In the genomic region with DNA sequence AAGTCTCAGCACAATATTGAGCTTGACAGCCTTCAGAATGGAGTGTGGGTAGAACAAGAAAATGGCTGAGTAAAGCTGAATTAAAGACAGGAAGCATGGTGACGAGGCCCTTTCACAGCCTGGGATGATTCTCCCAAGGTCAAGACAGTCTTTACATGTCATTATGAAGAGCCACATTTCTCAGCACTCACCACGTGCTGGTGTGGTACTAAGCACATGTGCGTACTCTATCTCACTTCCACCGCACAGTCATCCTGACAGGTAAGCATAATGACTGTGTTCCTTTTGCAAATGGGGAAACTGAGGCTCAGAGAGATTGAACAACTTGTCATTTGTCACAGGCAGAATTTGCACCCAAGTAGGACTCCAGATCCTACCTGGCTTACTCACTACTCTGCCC, we compare ENCODE assay signal across 25 cellular contexts.
DNase-seq lines count a peak whose midpoint lies in the region; ATAC-seq, FAIRE-seq and TF ChIP-seq lines count a peak whose summit lies in the region.
"Had no signal": no experiment of that assay in that cellular context is flagged by ENCODE, and none has a peak within 500 bp of the region (broad histone marks: within the 10 kb centered on the region; RNA-seq: fewer than 3 reads in every experiment).

No MANE protein-coding gene starts in this region.

- no peak overlapping the region for H2BK12ac ChIP-seq in neuronal stem cell (ENCODE audit: low read length)

- whole genome bisulfite sequencing in IMR-90 (ENCODE audit: extremely low coverage in 2 of 2, insufficient read length in 1 of 2), 2 experiments: 0% methylated on average over 1 of the region's 4 CpGs; no CpG with 5 or more reads in 1 of the 2 experiments
- 0% methylated on average over 4 of the region's 4 CpGs for WGBS in K562 (ENCODE audit: insufficient coverage, low coverage, missing lambda C conversion rate)
- WGBS in neuronal stem cell (ENCODE audit: extremely low coverage in 2 of 2, insufficient read length in 2 of 2, insufficient replicate concordance in 1 of 2), 2 donors: no CpG with 5 or more reads among the region's 4 CpGs

- H3K27ac ChIP-seq in IMR-90 (ENCODE audit: insufficient read depth, low read length) (no peak overlapping the region), K562 (ENCODE audit: extremely low read depth, low read depth, low read length) (no peak overlapping the region), neuronal stem cell (replicated peaks; ENCODE audit: low read length) (no peak overlapping the region), MM.1S (ENCODE audit: low read length) (no peak overlapping the region)
- H3K27ac ChIP-seq: BLaER1 had no signal

- POLR2A ChIA-PET in IMR-90 (lab: Charles Lee; ENCODE audit: unreplicated experiment) (no interaction called here), K562 (lab: Yijun Ruan, JAX) (interaction anchor here (0.6 to 1.0 kb wide), 3 partner anchors 16 to 1334 kb away, joined by 3 to 4 read pairs (median 3); no protein-coding TSS in a partner anchor)

- no peaks in the 10 kb centered on the region for H3K9me2 ChIP-seq in MM.1S (replicated peaks; ENCODE audit: insufficient read depth, low read length)

- no peak overlapping the region for H2BK15ac ChIP-seq in IMR-90 (ENCODE audit: low read depth, low read length)
- no peak overlapping the region for H2BK15ac ChIP-seq in neuronal stem cell (ENCODE audit: low read length)

- H3K36me3 ChIP-seq in IMR-90 (ENCODE audit: control insufficient read depth, insufficient read depth, low read length) (no peaks in the 10 kb centered on the region), K562 (ENCODE audit: control insufficient read depth, insufficient read depth, low read length) (no peaks in the 10 kb centered on the region), neuronal stem cell (replicated peaks in 1 of 2; ENCODE audit: control insufficient read depth in 2 of 2, insufficient read depth in 2 of 2, low read length in 2 of 2) (no peaks in the 10 kb centered on the region), MM.1S (replicated peaks; ENCODE audit: insufficient read depth, low read length) (no peaks in the 10 kb centered on the region)
- H3K36me3 ChIP-seq: BE2C, BLaER1 had no signal

- no peak overlapping the region for H2BK120ac ChIP-seq in IMR-90 (ENCODE audit: low read depth, low read length)
- H2BK120ac ChIP-seq in neuronal stem cell (ENCODE audit: low read depth, low read length): no peak overlapping the region

- H3K14ac ChIP-seq in IMR-90 (replicated peaks; ENCODE audit: low read depth, low read length) (no peak overlapping the region), neuronal stem cell (ENCODE audit: low read length) (peak overlapping the region; percentile 42)

- TF ChIP-seq RAD21 in IMR-90 (IDR thresholded peaks at IDR 0.05; ENCODE audit: low read length) (no peak), K562 (CRISPR knock-in tag; conservative IDR thresholded peaks at IDR 0.05 in 1 of 2, IDR thresholded peaks at IDR 0.05 in 1 of 2) (no peak)

- TF ChIP-seq CTCF in IMR-90 (conservative IDR thresholded peaks at IDR 0.05; ENCODE audit: low read depth, low read length): no peak
- TF ChIP-seq CTCF in K562 (IDR thresholded peaks at IDR 0.05 in 2 of 3, conservative IDR thresholded peaks at IDR 0.05 in 1 of 3; ENCODE audit: insufficient read depth in 2 of 3, low read depth in 1 of 3, low read length in 3 of 3): no peak
- no peak for TF ChIP-seq CTCF in MM.1S (IDR thresholded peaks at IDR 0.05; ENCODE audit: low read length)

- H2AK9ac ChIP-seq in IMR-90 (replicated peaks; ENCODE audit: low read depth, low read length, poor library complexity): peak overlapping the region; percentile 1

- H4K91ac ChIP-seq in IMR-90 (ENCODE audit: insufficient read depth, low read depth, low read length) (no peak overlapping the region), neuronal stem cell (ENCODE audit: low read depth, low read length, poor library complexity) (no peak overlapping the region)

- H3K79me1 ChIP-seq in IMR-90 (ENCODE audit: low read depth in 1 of 2, low read length in 2 of 2) (no peaks in the 10 kb centered on the region), neuronal stem cell (ENCODE audit: low read depth, low read length) (no peaks in the 10 kb centered on the region)

- H4K5ac ChIP-seq in IMR-90 (ENCODE audit: low read depth, low read length): no peak overlapping the region

- H2BK5ac ChIP-seq in IMR-90 (ENCODE audit: low read depth, low read length, poor library complexity, severe bottlenecking) (no peak overlapping the region), neuronal stem cell (ENCODE audit: low read length) (no peak overlapping the region)

- ATAC-seq in IMR-90 (ENCODE audit: low read depth): no peak
- no peak for ATAC-seq in K562
- ATAC-seq: GM12878 had no signal

- CTCF ChIA-PET in IMR-90 (lab: Yijun Ruan, JAX) (no interaction called here), K562 (lab: Yijun Ruan, JAX; ENCODE audit: low intra/inter-chr PET ratio) (interaction anchor here (0.6 kb wide), 1 partner anchor 979 kb away, joined by 4 read pairs; no protein-coding TSS in a partner anchor)

- no peaks in the 10 kb centered on the region for H3F3A ChIP-seq in MM.1S (ENCODE audit: insufficient read depth, low read length)

- FAIRE-seq in K562 (lab: Jason Lieb, UNC): peak; percentile 29
- FAIRE-seq: A204.1, GM12878, GM12892, GM18507 had no signal

- H3K9me1 ChIP-seq in IMR-90 (ENCODE audit: insufficient read depth, low read length) (no peaks in the 10 kb centered on the region), K562 (ENCODE audit: control insufficient read depth, insufficient read depth, low read length) (no peaks in the 10 kb centered on the region)

- H3K4me3 ChIP-seq in IMR-90 (ENCODE audit: insufficient read depth, low read depth, low read length) (no peak overlapping the region), K562 (no peak overlapping the region), neuronal stem cell (ENCODE audit: low read length in 2 of 2) (no peak overlapping the region), MM.1S (ENCODE audit: low read length) (no peak overlapping the region)
- H3K4me3 ChIP-seq: BLaER1, GM12878 had no signal

- H3K9me3 ChIP-seq in IMR-90 (ENCODE audit: control insufficient read depth, insufficient read depth, low read length): no peaks in the 10 kb centered on the region
- no peaks in the 10 kb centered on the region for H3K9me3 ChIP-seq in K562 (replicated peaks; ENCODE audit: control insufficient read depth, insufficient read depth, low read depth, low read length)
- H3K9me3 ChIP-seq in neuronal stem cell (replicated peaks in 1 of 2; ENCODE audit: control insufficient read depth in 2 of 2, insufficient read depth in 1 of 2, low read depth in 1 of 2, low read length in 2 of 2): no peaks in the 10 kb centered on the region
- H3K9me3 ChIP-seq in MM.1S (replicated peaks; ENCODE audit: insufficient read depth, low read length): no peaks in the 10 kb centered on the region
- H3K9me3 ChIP-seq: BE2C, BLaER1 had no signal

- no peak overlapping the region for H4K8ac ChIP-seq in IMR-90 (ENCODE audit: low read depth in 2 of 2, low read length in 2 of 2)
- H4K8ac ChIP-seq in neuronal stem cell (ENCODE audit: low read depth, low read length): no peak overlapping the region

- H2BK20ac ChIP-seq in IMR-90 (ENCODE audit: low read depth, low read length): no peak overlapping the region

- H2AK5ac ChIP-seq in IMR-90 (ENCODE audit: low read depth, low read length) (no peak overlapping the region), neuronal stem cell (ENCODE audit: low read depth, low read length) (no peak overlapping the region)

- no peak overlapping the region for H3K4ac ChIP-seq in IMR-90 (ENCODE audit: low read depth, low read length)
- H3K4ac ChIP-seq in neuronal stem cell (ENCODE audit: low read length): no peak overlapping the region

- no peak overlapping the region for H3K4me2 ChIP-seq in IMR-90 (ENCODE audit: low read depth, low read length)
- H3K4me2 ChIP-seq in K562 (ENCODE audit: insufficient read depth, low read length): no peak overlapping the region
- H3K4me2 ChIP-seq in neuronal stem cell (ENCODE audit: insufficient read depth, low read length, poor library complexity, severe bottlenecking): no peak overlapping the region
- H3K4me2 ChIP-seq in MM.1S (ENCODE audit: low read depth, low read length): no peak overlapping the region
- H3K4me2 ChIP-seq: BLaER1 had no signal

- no peak overlapping the region for H3K56ac ChIP-seq in IMR-90 (ENCODE audit: extremely low read depth, insufficient read depth, low read length)

- no peak overlapping the region for H2AFZ ChIP-seq in IMR-90 (replicated peaks; ENCODE audit: low read length, poor library complexity)
- H2AFZ ChIP-seq in K562 (ENCODE audit: low read depth, low read length): no peak overlapping the region
- H2AFZ ChIP-seq in neuronal stem cell (ENCODE audit: low read length): no peak overlapping the region
- H2AFZ ChIP-seq in MM.1S (ENCODE audit: low read length): no peak overlapping the region

- H3K18ac ChIP-seq in IMR-90 (ENCODE audit: low read depth, low read length) (no peak overlapping the region), neuronal stem cell (ENCODE audit: low read length) (no peak overlapping the region)

- in situ Hi-C loops in IMR-90 (cut with MboI; ENCODE audit: low sequenced_read_pairs) (no loop called here), K562 (cut with MboI) (no loop called here)

- H3K9ac ChIP-seq in IMR-90 (ENCODE audit: low read depth, low read length) (no peak overlapping the region), K562 (ENCODE audit: insufficient read depth in 1 of 2, low read depth in 2 of 2, low read length in 2 of 2) (no peak overlapping the region), neuronal stem cell (ENCODE audit: low read depth, low read length, poor library complexity) (no peak overlapping the region), MM.1S (ENCODE audit: low read length) (no peak overlapping the region)
- H3K9ac ChIP-seq: BLaER1 had no signal

- no peaks in the 10 kb centered on the region for H3K27me3 ChIP-seq in IMR-90 (ENCODE audit: control insufficient read depth, insufficient read depth, low read length)
- peaks cover 6 to 39% of the 10 kb centered on the region in 2 experiments for H3K27me3 ChIP-seq in K562 (ENCODE audit: control insufficient read depth in 2 of 2, insufficient read depth in 2 of 2, low read length in 2 of 2)
- peaks cover 0 to 19% (median 0%) of the 10 kb centered on the region in 3 experiments for H3K27me3 ChIP-seq in neuronal stem cell (ENCODE audit: control insufficient read depth in 3 of 3, insufficient read depth in 3 of 3, low read depth in 1 of 3, low read length in 3 of 3)
- no peaks in the 10 kb centered on the region for H3K27me3 ChIP-seq in MM.1S (replicated peaks; ENCODE audit: insufficient read depth, low read length)
- H3K27me3 ChIP-seq: BE2C, BLaER1 had no signal

- DNase-seq in IMR-90 (no peak), K562 (ENCODE audit: extremely low read depth in 1 of 4, low spot score in 3 of 4) (no peak), neuronal stem cell (ENCODE audit: low spot score) (no peak), MM.1S (no peak), dermis blood vessel endothelial cell (no peak)
- DNase-seq: 8988T; ACHN; BE2C; C1 segment of cervical spinal cord; CD4-positive, alpha-beta memory T cell; CD4-positive, CD25-positive, alpha-beta regulatory T cell; CD8-positive, alpha-beta memory T cell; COR-L47; DMS 273 treated with DMSO at 0.1 percent for 48 hours; DMS153; DMS53; DMS79; DND-41; EL; GDM1 had no signal

- no peak for TF ChIP-seq EP300 in K562 (IDR thresholded peaks at IDR 0.05; ENCODE audit: low read length)

- BruUV-seq in IMR-90 (replicated peaks; lab: Mats Ljungman, UMichigan) (no TSS peak), K562 (replicated peaks; lab: Mats Ljungman, UMichigan) (no TSS peak)

- H3K4me1 ChIP-seq in IMR-90 (ENCODE audit: control insufficient read depth, insufficient read depth, low read length) (no peaks in the 10 kb centered on the region), K562 (replicated peaks in 1 of 2; ENCODE audit: control insufficient read depth in 2 of 2, insufficient read depth in 2 of 2, low read length in 2 of 2) (no peaks in the 10 kb centered on the region), neuronal stem cell (ENCODE audit: control insufficient read depth in 2 of 2, insufficient read depth in 1 of 2, low read depth in 1 of 2, low read length in 2 of 2) (peaks cover 0 to 8% of the 10 kb centered on the region in 2 donors), MM.1S (ENCODE audit: low read length) (no peaks in the 10 kb centered on the region)
- H3K4me1 ChIP-seq: BLaER1 had no signal

- H4K20me1 ChIP-seq in IMR-90 (ENCODE audit: insufficient read depth, low read length) (no peaks in the 10 kb centered on the region), K562 (replicated peaks; ENCODE audit: control insufficient read depth, insufficient read depth, low read length) (no peaks in the 10 kb centered on the region), MM.1S (ENCODE audit: insufficient read depth, low read length) (no peaks in the 10 kb centered on the region)
- H4K20me1 ChIP-seq: BLaER1 had no signal

- H3K79me2 ChIP-seq in K562 (ENCODE audit: control insufficient read depth, insufficient read depth, low read length): no peaks in the 10 kb centered on the region
- no peaks in the 10 kb centered on the region for H3K79me2 ChIP-seq in MM.1S (ENCODE audit: low read length)

- intact Hi-C loops in IMR-90 (cut with micrococcal nuclease): no loop called here
- intact Hi-C loops in K562 (cut with micrococcal nuclease): no loop called here

- dilution Hi-C loops in IMR-90 (cut with HindIII; ENCODE audit: low sequenced_read_pairs, unreplicated experiment): no loop called here

- H3K23ac ChIP-seq in IMR-90 (ENCODE audit: low read depth, low read length) (no peak overlapping the region), neuronal stem cell (ENCODE audit: low read depth, low read length, poor library complexity) (no peak overlapping the region)

- TF ChIP-seq POLR2A in IMR-90 (IDR thresholded peaks at IDR 0.05; ENCODE audit: low read depth, low read length): no peak
- TF ChIP-seq POLR2A in K562 (conservative IDR thresholded peaks at IDR 0.05): no peak
